1 cellular context compared by ENCODE assay signal in the genomic region with DNA sequence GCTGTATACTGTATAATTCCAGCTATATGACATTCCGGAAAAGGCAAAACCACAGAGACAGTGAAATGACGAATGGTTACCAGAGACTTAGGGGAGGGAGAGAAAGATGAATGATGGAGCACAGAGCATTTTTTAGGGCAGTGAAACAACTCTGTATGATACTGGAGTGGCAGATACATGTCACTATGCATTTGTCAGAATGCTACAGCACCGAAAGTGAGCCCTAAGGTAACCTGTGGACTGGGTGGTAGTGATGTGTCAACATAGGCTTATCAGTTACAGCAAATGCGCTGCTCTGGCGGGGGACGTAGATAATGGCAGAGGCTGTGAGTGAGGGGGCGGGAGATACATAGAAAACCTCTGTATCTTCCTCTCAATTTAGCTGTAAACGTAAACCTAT.
TF ChIP-seq lines count a peak whose summit lies in the region.

No MANE protein-coding gene starts in this region.

TF ChIP-seq in K562, 482 proteins besides CTCF, POLR2A, EP300 and RAD21 (continued from another document and continues in another):
- TF ChIP-seq FOXK1 (CRISPR knock-in tag; IDR thresholded peaks at IDR 0.05; ENCODE audit: borderline replicate concordance), result no peak
- TF ChIP-seq, protein P1, sequence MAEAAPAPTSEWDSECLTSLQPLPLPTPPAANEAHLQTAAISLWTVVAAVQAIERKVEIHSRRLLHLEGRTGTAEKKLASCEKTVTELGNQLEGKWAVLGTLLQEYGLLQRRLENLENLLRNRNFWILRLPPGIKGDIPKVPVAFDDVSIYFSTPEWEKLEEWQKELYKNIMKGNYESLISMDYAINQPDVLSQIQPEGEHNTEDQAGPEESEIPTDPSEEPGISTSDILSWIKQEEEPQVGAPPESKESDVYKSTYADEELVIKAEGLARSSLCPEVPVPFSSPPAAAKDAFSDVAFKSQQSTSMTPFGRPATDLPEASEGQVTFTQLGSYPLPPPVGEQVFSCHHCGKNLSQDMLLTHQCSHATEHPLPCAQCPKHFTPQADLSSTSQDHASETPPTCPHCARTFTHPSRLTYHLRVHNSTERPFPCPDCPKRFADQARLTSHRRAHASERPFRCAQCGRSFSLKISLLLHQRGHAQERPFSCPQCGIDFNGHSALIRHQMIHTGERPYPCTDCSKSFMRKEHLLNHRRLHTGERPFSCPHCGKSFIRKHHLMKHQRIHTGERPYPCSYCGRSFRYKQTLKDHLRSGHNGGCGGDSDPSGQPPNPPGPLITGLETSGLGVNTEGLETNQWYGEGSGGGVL (CRISPR knock-in tag; IDR thresholded peaks at IDR 0.05), result no peak
- no peak for TF ChIP-seq CHD4 (IDR thresholded peaks at IDR 0.05; ENCODE audit: insufficient read depth, insufficient replicate concordance, low read depth, low read length, poor library complexity, severe bottlenecking)
- TF ChIP-seq TCF7 (IDR thresholded peaks at IDR 0.05; ENCODE audit: borderline replicate concordance), result no peak
- no peak for TF ChIP-seq SRSF3 (IDR thresholded peaks at IDR 0.05; ENCODE audit: insufficient read depth, low read length)
- no peak for TF ChIP-seq CHAMP1 (IDR thresholded peaks at IDR 0.05)
- no peak for TF ChIP-seq HLTF (IDR thresholded peaks at IDR 0.05)
- no peak for TF ChIP-seq DNMT1 (IDR thresholded peaks at IDR 0.05)
- no peak for TF ChIP-seq PTTG1 (tag; IDR thresholded peaks at IDR 0.05; ENCODE audit: low read depth)
- peak; percentile 77 for TF ChIP-seq FOXM1 (IDR thresholded peaks at IDR 0.05; ENCODE audit: low read depth)
- no peak for TF ChIP-seq FOXM1 (CRISPR knock-in tag; IDR thresholded peaks at IDR 0.05; ENCODE audit: low read depth)
- TF ChIP-seq, protein P2, sequence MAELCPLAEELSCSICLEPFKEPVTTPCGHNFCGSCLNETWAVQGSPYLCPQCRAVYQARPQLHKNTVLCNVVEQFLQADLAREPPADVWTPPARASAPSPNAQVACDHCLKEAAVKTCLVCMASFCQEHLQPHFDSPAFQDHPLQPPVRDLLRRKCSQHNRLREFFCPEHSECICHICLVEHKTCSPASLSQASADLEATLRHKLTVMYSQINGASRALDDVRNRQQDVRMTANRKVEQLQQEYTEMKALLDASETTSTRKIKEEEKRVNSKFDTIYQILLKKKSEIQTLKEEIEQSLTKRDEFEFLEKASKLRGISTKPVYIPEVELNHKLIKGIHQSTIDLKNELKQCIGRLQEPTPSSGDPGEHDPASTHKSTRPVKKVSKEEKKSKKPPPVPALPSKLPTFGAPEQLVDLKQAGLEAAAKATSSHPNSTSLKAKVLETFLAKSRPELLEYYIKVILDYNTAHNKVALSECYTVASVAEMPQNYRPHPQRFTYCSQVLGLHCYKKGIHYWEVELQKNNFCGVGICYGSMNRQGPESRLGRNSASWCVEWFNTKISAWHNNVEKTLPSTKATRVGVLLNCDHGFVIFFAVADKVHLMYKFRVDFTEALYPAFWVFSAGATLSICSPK (IDR thresholded peaks at IDR 0.05; ENCODE audit: borderline replicate concordance), result no peak
- TF ChIP-seq ZNF395 (CRISPR knock-in tag; IDR thresholded peaks at IDR 0.05), result no peak
- TF ChIP-seq ZBTB17 (CRISPR knock-in tag; IDR thresholded peaks at IDR 0.05), result no peak
- no peak for TF ChIP-seq PCBP2 (IDR thresholded peaks at IDR 0.05; ENCODE audit: low read depth, low read length, poor library complexity, severe bottlenecking)
- TF ChIP-seq TSC22D4 (tag; IDR thresholded peaks at IDR 0.05), result no peak
- no peak for TF ChIP-seq SREBF2 (CRISPR knock-in tag; IDR thresholded peaks at IDR 0.05)
- TF ChIP-seq RFX7 (CRISPR knock-in tag; IDR thresholded peaks at IDR 0.05), result no peak
- TF ChIP-seq ZNF124 (CRISPR knock-in tag; IDR thresholded peaks at IDR 0.05), result no peak
- peak; percentile 25 for TF ChIP-seq BRD9 (IDR thresholded peaks at IDR 0.05; ENCODE audit: low read depth, partially characterized antibody)
- TF ChIP-seq ZNF408 (CRISPR knock-in tag; IDR thresholded peaks at IDR 0.05; ENCODE audit: low read depth), result no peak
- peak; percentile 73 for TF ChIP-seq EHMT2 (IDR thresholded peaks at IDR 0.05)
- TF ChIP-seq STAG1 (CRISPR knock-in tag; IDR thresholded peaks at IDR 0.05; ENCODE audit: borderline replicate concordance), result no peak
- TF ChIP-seq, protein P3, sequence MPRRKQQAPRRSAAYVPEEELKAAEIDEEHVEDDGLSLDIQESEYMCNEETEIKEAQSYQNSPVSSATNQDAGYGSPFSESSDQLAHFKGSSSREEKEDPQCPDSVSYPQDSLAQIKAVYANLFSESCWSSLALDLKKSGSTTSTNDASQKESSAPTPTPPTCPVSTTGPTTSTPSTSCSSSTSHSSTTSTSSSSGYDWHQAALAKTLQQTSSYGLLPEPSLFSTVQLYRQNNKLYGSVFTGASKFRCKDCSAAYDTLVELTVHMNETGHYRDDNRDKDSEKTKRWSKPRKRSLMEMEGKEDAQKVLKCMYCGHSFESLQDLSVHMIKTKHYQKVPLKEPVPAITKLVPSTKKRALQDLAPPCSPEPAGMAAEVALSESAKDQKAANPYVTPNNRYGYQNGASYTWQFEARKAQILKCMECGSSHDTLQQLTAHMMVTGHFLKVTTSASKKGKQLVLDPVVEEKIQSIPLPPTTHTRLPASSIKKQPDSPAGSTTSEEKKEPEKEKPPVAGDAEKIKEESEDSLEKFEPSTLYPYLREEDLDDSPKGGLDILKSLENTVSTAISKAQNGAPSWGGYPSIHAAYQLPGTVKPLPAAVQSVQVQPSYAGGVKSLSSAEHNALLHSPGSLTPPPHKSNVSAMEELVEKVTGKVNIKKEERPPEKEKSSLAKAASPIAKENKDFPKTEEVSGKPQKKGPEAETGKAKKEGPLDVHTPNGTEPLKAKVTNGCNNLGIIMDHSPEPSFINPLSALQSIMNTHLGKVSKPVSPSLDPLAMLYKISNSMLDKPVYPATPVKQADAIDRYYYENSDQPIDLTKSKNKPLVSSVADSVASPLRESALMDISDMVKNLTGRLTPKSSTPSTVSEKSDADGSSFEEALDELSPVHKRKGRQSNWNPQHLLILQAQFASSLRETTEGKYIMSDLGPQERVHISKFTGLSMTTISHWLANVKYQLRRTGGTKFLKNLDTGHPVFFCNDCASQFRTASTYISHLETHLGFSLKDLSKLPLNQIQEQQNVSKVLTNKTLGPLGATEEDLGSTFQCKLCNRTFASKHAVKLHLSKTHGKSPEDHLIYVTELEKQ (CRISPR knock-in tag; IDR thresholded peaks at IDR 0.05), result no peak
- no peak; the same call in 1 of the 2 replicates for TF ChIP-seq EP400 (IDR thresholded peaks at IDR 0.05)
- peak; percentile 33; the same call in 1 of the 2 replicates for TF ChIP-seq MBD2 (IDR thresholded peaks at IDR 0.05; ENCODE audit: borderline replicate concordance, low read depth)
- TF ChIP-seq SIRT6 (IDR thresholded peaks at IDR 0.05; ENCODE audit: low read depth, low read length), result no peak
- no peak for TF ChIP-seq HBP1 (CRISPR knock-in tag; IDR thresholded peaks at IDR 0.05)
- peak; percentile 73 for TF ChIP-seq PML (IDR thresholded peaks at IDR 0.05; ENCODE audit: low read length)
- TF ChIP-seq, protein P4, sequence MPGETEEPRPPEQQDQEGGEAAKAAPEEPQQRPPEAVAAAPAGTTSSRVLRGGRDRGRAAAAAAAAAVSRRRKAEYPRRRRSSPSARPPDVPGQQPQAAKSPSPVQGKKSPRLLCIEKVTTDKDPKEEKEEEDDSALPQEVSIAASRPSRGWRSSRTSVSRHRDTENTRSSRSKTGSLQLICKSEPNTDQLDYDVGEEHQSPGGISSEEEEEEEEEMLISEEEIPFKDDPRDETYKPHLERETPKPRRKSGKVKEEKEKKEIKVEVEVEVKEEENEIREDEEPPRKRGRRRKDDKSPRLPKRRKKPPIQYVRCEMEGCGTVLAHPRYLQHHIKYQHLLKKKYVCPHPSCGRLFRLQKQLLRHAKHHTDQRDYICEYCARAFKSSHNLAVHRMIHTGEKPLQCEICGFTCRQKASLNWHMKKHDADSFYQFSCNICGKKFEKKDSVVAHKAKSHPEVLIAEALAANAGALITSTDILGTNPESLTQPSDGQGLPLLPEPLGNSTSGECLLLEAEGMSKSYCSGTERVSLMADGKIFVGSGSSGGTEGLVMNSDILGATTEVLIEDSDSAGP (CRISPR knock-in tag; IDR thresholded peaks at IDR 0.05), result no peak
- no peak for TF ChIP-seq SUPT5H (IDR thresholded peaks at IDR 0.05)
- TF ChIP-seq, protein P5, sequence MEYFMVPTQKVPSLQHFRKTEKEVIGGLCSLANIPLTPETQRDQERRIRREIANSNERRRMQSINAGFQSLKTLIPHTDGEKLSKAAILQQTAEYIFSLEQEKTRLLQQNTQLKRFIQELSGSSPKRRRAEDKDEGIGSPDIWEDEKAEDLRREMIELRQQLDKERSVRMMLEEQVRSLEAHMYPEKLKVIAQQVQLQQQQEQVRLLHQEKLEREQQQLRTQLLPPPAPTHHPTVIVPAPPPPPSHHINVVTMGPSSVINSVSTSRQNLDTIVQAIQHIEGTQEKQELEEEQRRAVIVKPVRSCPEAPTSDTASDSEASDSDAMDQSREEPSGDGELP (CRISPR knock-in tag; IDR thresholded peaks at IDR 0.05; ENCODE audit: borderline replicate concordance), result no peak
- no peak for TF ChIP-seq FUS (optimal IDR thresholded peaks at IDR 0.05; ENCODE audit: low read depth, low read length)
- no peak for TF ChIP-seq SIN3B (IDR thresholded peaks at IDR 0.05; ENCODE audit: low read depth)
- no peak for TF ChIP-seq HSF4 (CRISPR knock-in tag; IDR thresholded peaks at IDR 0.05; ENCODE audit: borderline replicate concordance)
- TF ChIP-seq JUND (IDR thresholded peaks at IDR 0.05; ENCODE audit: borderline replicate concordance, low read depth, low read length), result peak; percentile 73; the same call in 1 of the 2 replicates
- TF ChIP-seq JUND (tag; IDR thresholded peaks at IDR 0.05; ENCODE audit: borderline replicate concordance, low read depth, low read length), result peak; percentile 66; the same call in 2 of the 3 replicates
- TF ChIP-seq, protein P6, sequence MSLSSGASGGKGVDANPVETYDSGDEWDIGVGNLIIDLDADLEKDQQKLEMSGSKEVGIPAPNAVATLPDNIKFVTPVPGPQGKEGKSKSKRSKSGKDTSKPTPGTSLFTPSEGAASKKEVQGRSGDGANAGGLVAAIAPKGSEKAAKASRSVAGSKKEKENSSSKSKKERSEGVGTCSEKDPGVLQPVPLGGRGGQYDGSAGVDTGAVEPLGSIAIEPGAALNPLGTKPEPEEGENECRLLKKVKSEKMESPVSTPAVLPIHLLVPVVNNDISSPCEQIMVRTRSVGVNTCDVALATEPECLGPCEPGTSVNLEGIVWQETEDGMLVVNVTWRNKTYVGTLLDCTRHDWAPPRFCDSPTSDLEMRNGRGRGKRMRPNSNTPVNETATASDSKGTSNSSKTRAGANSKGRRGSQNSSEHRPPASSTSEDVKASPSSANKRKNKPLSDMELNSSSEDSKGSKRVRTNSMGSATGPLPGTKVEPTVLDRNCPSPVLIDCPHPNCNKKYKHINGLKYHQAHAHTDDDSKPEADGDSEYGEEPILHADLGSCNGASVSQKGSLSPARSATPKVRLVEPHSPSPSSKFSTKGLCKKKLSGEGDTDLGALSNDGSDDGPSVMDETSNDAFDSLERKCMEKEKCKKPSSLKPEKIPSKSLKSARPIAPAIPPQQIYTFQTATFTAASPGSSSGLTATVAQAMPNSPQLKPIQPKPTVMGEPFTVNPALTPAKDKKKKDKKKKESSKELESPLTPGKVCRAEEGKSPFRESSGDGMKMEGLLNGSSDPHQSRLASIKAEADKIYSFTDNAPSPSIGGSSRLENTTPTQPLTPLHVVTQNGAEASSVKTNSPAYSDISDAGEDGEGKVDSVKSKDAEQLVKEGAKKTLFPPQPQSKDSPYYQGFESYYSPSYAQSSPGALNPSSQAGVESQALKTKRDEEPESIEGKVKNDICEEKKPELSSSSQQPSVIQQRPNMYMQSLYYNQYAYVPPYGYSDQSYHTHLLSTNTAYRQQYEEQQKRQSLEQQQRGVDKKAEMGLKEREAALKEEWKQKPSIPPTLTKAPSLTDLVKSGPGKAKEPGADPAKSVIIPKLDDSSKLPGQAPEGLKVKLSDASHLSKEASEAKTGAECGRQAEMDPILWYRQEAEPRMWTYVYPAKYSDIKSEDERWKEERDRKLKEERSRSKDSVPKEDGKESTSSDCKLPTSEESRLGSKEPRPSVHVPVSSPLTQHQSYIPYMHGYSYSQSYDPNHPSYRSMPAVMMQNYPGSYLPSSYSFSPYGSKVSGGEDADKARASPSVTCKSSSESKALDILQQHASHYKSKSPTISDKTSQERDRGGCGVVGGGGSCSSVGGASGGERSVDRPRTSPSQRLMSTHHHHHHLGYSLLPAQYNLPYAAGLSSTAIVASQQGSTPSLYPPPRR (CRISPR knock-in tag; IDR thresholded peaks at IDR 0.05; ENCODE audit: borderline replicate concordance), result no peak
